Comparison of ENCODE assay signal across 25 cellular contexts in genomic region chr2:66938471-66938967, GRCh38.
"Had no signal": no experiment of that assay in that cellular context is flagged by ENCODE, and none has a peak within 500 bp of the region (broad histone marks: within the 10 kb centered on the region; RNA-seq: fewer than 3 reads in every experiment).

No MANE protein-coding gene starts in this region.

- H3K4me1 Mint-ChIP-seq: endodermal cell; naive thymus-derived CD4-positive, alpha-beta T cell; stimulated activated effector memory CD8-positive, alpha-beta T cell treated with anti-CD3 and anti-CD28 coated beads, Interleukin-12 subunit alpha, Interleukin-12 subunit beta, amount 100 ng/mL, for 72 hours had no signal

- H3K9me3 ChIP-seq: colonic mucosa, gastrocnemius medialis, prostate gland, right atrium auricular region, sigmoid colon, stomach, thyroid gland had no signal

- H3K9me3 Mint-ChIP-seq: endodermal cell had no signal

- H3K27ac Mint-ChIP-seq: dendritic cell treated with granulocyte-macrophage colony-stimulating factor and Interleukin-4, amounts not matched to agents 40 ng/mL and 50 ng/mL, for 4 days; endodermal cell; naive thymus-derived CD4-positive, alpha-beta T cell; nephron progenitor cell; stimulated activated effector memory CD8-positive, alpha-beta T cell treated with anti-CD3 and anti-CD28 coated beads, Interleukin-12 subunit alpha, Interleukin-12 subunit beta, amount 100 ng/mL, for 72 hours had no signal

- H3K4me3 Mint-ChIP-seq: dendritic cell treated with granulocyte-macrophage colony-stimulating factor and Interleukin-4, amounts not matched to agents 40 ng/mL and 50 ng/mL, for 4 days; endodermal cell; naive thymus-derived CD4-positive, alpha-beta T cell; nephron progenitor cell; stimulated activated effector memory CD8-positive, alpha-beta T cell treated with anti-CD3 and anti-CD28 coated beads, Interleukin-12 subunit alpha, Interleukin-12 subunit beta, amount 100 ng/mL, for 72 hours had no signal

- H3K4me3 ChIP-seq: colonic mucosa, gastrocnemius medialis, lung, prostate gland, right atrium auricular region, sigmoid colon, stomach, thyroid gland had no signal

- H3K27me3 Mint-ChIP-seq: dendritic cell treated with granulocyte-macrophage colony-stimulating factor and Interleukin-4, amounts not matched to agents 40 ng/mL and 50 ng/mL, for 4 days; naive thymus-derived CD4-positive, alpha-beta T cell had no signal

- H3K4me1 ChIP-seq: colonic mucosa, gastrocnemius medialis, prostate gland, right atrium auricular region, sigmoid colon, stomach, thyroid gland had no signal

- H3K36me3 Mint-ChIP-seq: naive thymus-derived CD4-positive, alpha-beta T cell; stimulated activated effector memory CD8-positive, alpha-beta T cell treated with anti-CD3 and anti-CD28 coated beads, Interleukin-12 subunit alpha, Interleukin-12 subunit beta, amount 100 ng/mL, for 72 hours had no signal

- H3K27ac ChIP-seq: colonic mucosa, gastrocnemius medialis, prostate gland, right atrium auricular region, sigmoid colon, stomach, thyroid gland had no signal

- ATAC-seq: gastrocnemius medialis; left lobe of liver; naive thymus-derived CD4-positive, alpha-beta T cell; stimulated activated effector memory CD8-positive, alpha-beta T cell treated with anti-CD3 and anti-CD28 coated beads, Interleukin-12 subunit alpha, Interleukin-12 subunit beta, amount 100 ng/mL, for 72 hours had no signal

- H3K36me3 ChIP-seq: colonic mucosa, gastrocnemius medialis, prostate gland, right atrium auricular region, sigmoid colon, stomach, thyroid gland had no signal

- H3K27me3 ChIP-seq: colonic mucosa, gastrocnemius medialis, right atrium auricular region, sigmoid colon, stomach, thyroid gland had no signal

- DNase-seq: colonic mucosa; effector CD8-positive, alpha-beta T cell; endodermal cell; erythroblast; gastrocnemius medialis; head of caudate nucleus; kidney; mesenchymal stem cell; midbrain; naive thymus-derived CD4-positive, alpha-beta T cell; nephron progenitor cell; nucleus accumbens; sigmoid colon; stimulated activated CD4-positive, alpha-beta T cell treated with anti-CD3 and anti-CD28 coated beads, Interleukin-2, amount 100 ng/mL, for 24 hours; stimulated activated CD4-positive, alpha-beta T cell treated with anti-CD3 and anti-CD28 coated beads, Interleukin-4, amount 100 ng/mL, for 24 hours; stimulated activated naive CD4-positive, alpha-beta T cell treated with Interleukin-2 at 50 U/mL for 16 hours; stomach; thyroid gland; trophoblast cell had no signal
